ENCODE assay signal across 20 cellular contexts in the genomic region with DNA sequence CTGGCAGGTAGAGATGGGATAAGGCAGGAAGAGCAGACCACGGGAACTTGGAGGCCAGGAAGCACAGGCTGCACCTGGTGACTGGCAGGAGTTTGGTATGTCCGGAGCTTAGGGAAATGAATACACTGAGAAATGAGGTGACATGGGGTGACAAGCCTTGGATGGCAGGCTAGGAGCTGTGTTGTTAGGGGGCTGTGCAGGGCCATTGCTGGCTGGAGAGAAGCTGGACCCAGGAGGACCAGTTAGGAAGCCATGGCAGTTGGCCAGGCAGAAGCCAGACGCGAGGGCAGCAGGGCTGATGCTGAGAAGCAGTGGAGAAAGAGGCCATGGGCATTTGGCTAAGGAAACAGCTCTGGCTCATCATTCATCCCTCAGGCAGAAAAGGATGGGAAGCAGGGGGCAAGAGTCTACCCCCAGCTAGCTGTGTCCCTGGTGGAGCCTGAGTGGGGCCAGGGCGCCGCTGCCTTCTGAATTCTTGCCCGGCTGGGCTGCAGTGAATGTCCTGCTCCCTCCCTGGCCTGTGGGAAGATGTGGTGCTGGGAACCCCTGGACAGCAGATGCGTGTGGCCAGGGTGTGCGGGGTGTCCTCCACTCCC.
"Had no signal": no experiment of that assay in that cellular context is flagged by ENCODE, and none has a peak within 500 bp of the region (broad histone marks: within the 10 kb centered on the region; RNA-seq: fewer than 3 reads in every experiment).

No MANE protein-coding gene starts in this region.

- DNase-seq: cerebellar nuclear complex; dorsolateral prefrontal cortex; effector CD8-positive, alpha-beta T cell; heart left ventricle; hippocampal formation; midbrain; naive B cell; sigmoid colon; stimulated activated CD4-positive, alpha-beta T cell treated with anti-CD3 and anti-CD28 coated beads, Interleukin-2, amount 100 ng/mL, for 24 hours; stimulated activated CD4-positive, alpha-beta T cell treated with anti-CD3 and anti-CD28 coated beads, Interleukin-4, amount 100 ng/mL, for 4 hours; stimulated activated naive CD4-positive, alpha-beta T cell; stomach; substantia nigra had no signal

- H3K36me3 ChIP-seq: heart left ventricle, neutrophil, right atrium auricular region, sigmoid colon, stomach, thoracic aorta, transverse colon had no signal

- H3K27me3 ChIP-seq: heart left ventricle, neutrophil, right atrium auricular region, sigmoid colon, stomach, transverse colon had no signal

- H3K4me3 Mint-ChIP-seq: nephron had no signal

- H3K4me3 ChIP-seq: dorsolateral prefrontal cortex, heart left ventricle, right atrium auricular region, sigmoid colon, skin epidermis, stomach, thoracic aorta, transverse colon had no signal

- H3K9me3 ChIP-seq: heart left ventricle, neutrophil, right atrium auricular region, sigmoid colon, stomach, thoracic aorta, transverse colon had no signal

- H3K4me1 ChIP-seq: transverse colon had no signal

- H3K36me3 Mint-ChIP-seq: naive B cell had no signal

- ATAC-seq: heart left ventricle, left lobe of liver had no signal

- H3K27ac ChIP-seq: dorsolateral prefrontal cortex, neutrophil, right atrium auricular region, sigmoid colon, stomach, thoracic aorta, transverse colon had no signal

- H3K9me3 Mint-ChIP-seq: naive B cell, nephron had no signal
